In genomic region chr14:53501361-53502320, GRCh38 we compare ENCODE assay signal across 20 cellular contexts.
DNase-seq lines count a peak whose midpoint lies in the region; ATAC-seq and TF ChIP-seq lines count a peak whose summit lies in the region.
"Had no signal": no experiment of that assay in that cellular context is flagged by ENCODE, and none has a peak within 500 bp of the region (broad histone marks: within the 10 kb centered on the region; RNA-seq: fewer than 3 reads in every experiment).

No MANE protein-coding gene starts in this region.

- no peaks in the 10 kb centered on the region for H3K9me3 ChIP-seq in hepatocyte (ENCODE audit: low read depth)
- no peaks in the 10 kb centered on the region for H3K9me3 ChIP-seq in vagina
- H3K9me3 ChIP-seq: thyroid gland had no signal

- no peaks in the 10 kb centered on the region for H3K36me3 ChIP-seq in hepatocyte (replicated peaks; ENCODE audit: insufficient read depth, low read depth)
- no peaks in the 10 kb centered on the region for H3K36me3 ChIP-seq in vagina
- H3K36me3 ChIP-seq: thyroid gland had no signal

- TF ChIP-seq POLR2A in vagina (IDR thresholded peaks at IDR 0.05), result no peak

- peak overlapping the region; percentile 23 for H3K4me2 ChIP-seq in hepatocyte
- H3K4me2 ChIP-seq: KMS-11 had no signal

- ATAC-seq in HG03571 (IDR thresholded peaks at IDR 0.05; ENCODE audit: unreplicated experiment) (no peak), HG03432 (IDR thresholded peaks at IDR 0.05; ENCODE audit: unreplicated experiment) (no peak)
- ATAC-seq: activated T-helper 17 cell treated with anti-CD3 and anti-CD28 coated beads, Interleukin-2, amount 50 U/mL, for 72 hours; left lobe of liver had no signal

- H3K4me1 ChIP-seq in hepatocyte (ENCODE audit: insufficient read depth) (peaks cover 10% of the 10 kb centered on the region), vagina (no peaks in the 10 kb centered on the region)

- H3K9me2 ChIP-seq in hepatocyte (replicated peaks; ENCODE audit: insufficient read depth), result no peaks in the 10 kb centered on the region

- H3K27ac ChIP-seq in hepatocyte (peak overlapping the region; percentile 67), vagina (peak overlapping the region; percentile 16)
- H3K27ac ChIP-seq: 22Rv1, KMS-11, thyroid gland had no signal

- in situ Hi-C loops in astrocyte of the spinal cord (cut with HindIII; ENCODE audit: low sequenced_read_pairs), result no loop called here

- H3K27me3 ChIP-seq in hepatocyte, result no peaks in the 10 kb centered on the region
- H3K27me3 ChIP-seq in vagina, result no peaks in the 10 kb centered on the region
- H3K27me3 ChIP-seq: thyroid gland had no signal

- H2AFZ ChIP-seq in hepatocyte, result no peak overlapping the region

- no peak overlapping the region for H3K4me3 ChIP-seq in astrocyte of the spinal cord (ENCODE audit: low read depth, low read length)
- H3K4me3 ChIP-seq in hepatocyte, result no peak overlapping the region
- H3K4me3 ChIP-seq in vagina, result no peak overlapping the region
- H3K4me3 ChIP-seq: thyroid gland had no signal

- no peak for TF ChIP-seq CTCF in astrocyte of the spinal cord (IDR thresholded peaks at IDR 0.05; ENCODE audit: low read depth, low read length)
- no peak for TF ChIP-seq CTCF in hepatocyte (IDR thresholded peaks at IDR 0.05; ENCODE audit: poor library complexity)
- TF ChIP-seq CTCF in vagina (IDR thresholded peaks at IDR 0.05), result no peak

- 36% methylated on average over 4 of the region's 4 CpGs for WGBS in hepatocyte (ENCODE audit: low lambda C conversion rate, missing lambda C conversion rate)

- intact Hi-C loops in vagina (cut with DNase I), result no loop called here

- no peaks in the 10 kb centered on the region for H3K79me2 ChIP-seq in hepatocyte

- DNase-seq in NCI-H1694 treated with DMSO at 0.1 percent for 48 hours (lab: John Stamatoyannopoulos, UW) (peak; percentile 32), NCI-H1694 (lab: John Stamatoyannopoulos, UW) (no peak), astrocyte of the spinal cord (ENCODE audit: low read depth, low spot score) (peak; percentile 20), hepatocyte (ENCODE audit: low spot score) (peak; percentile 21), vagina (ENCODE audit: extremely low spot score in 2 of 2) (no peak), NCI-H524 treated with DMSO at 0.1 percent for 48 hours (lab: John Stamatoyannopoulos, UW) (no peak)
- DNase-seq: activated B cell treated with CpG ODN at 0.5 μM for 24 hours; aorta; CD4-positive, alpha-beta T cell; dermis blood vessel endothelial cell; NCI-H1436 treated with DMSO at 0.1 percent for 48 hours; NCI-H446 treated with DMSO at 0.1 percent for 48 hours; SHP77; thyroid gland had no signal

- no peaks in the 10 kb centered on the region for H4K20me1 ChIP-seq in hepatocyte (ENCODE audit: insufficient read depth, poor library complexity, severe bottlenecking)

Comparison
In these comparisons a context has a peak if more than half of its experiments do, and no peak if none do; other contexts are left out.
1. DNase-seq: peak in NCI-H1694 treated with DMSO at 0.1 percent for 48 hours (single experiment), astrocyte of the spinal cord (single experiment) and hepatocyte (single experiment); none in NCI-H1694 (single experiment), vagina (0 of 2) and NCI-H524 treated with DMSO at 0.1 percent for 48 hours (single experiment).